ENCODE assay signal across 10 cellular contexts in genomic region chr6:107154131-107154906, GRCh38. TPM values are rescaled to one million over a fixed set of nuclear protein-coding genes. Genes with fewer than 3 reads are reported as not detected.
A peak's percentile ranks its signal among the peaks of the same experiment; 100 is the strongest.
DNase-seq lines count a peak whose midpoint lies in the region; ATAC-seq and TF ChIP-seq lines count a peak whose summit lies in the region.
"Had no signal": no experiment of that assay in that cellular context is flagged by ENCODE, and none has a peak within 500 bp of the region (broad histone marks: within the 10 kb centered on the region; RNA-seq: fewer than 3 reads in every experiment).

No MANE protein-coding gene starts in this region.

- H3K9me3 Mint-ChIP-seq in endodermal cell, result no peaks in the 10 kb centered on the region
- no peaks in the 10 kb centered on the region for H3K9me3 Mint-ChIP-seq in naive thymus-derived CD8-positive, alpha-beta T cell

- peaks cover 41% of the 10 kb centered on the region for H3K4me1 Mint-ChIP-seq in endodermal cell
- peaks cover 0 to 2% (median 0%) of the 10 kb centered on the region in 4 donors for H3K4me1 Mint-ChIP-seq in naive thymus-derived CD8-positive, alpha-beta T cell

- H3K36me3 ChIP-seq in endodermal cell (ENCODE audit: control insufficient read depth, insufficient read depth, low read length) (no peaks in the 10 kb centered on the region), neuron (ENCODE audit: insufficient read depth, low read length) (no peaks in the 10 kb centered on the region)
- H3K36me3 ChIP-seq: ovary had no signal

- H3K9me3 ChIP-seq in endodermal cell (ENCODE audit: control insufficient read depth, low read length) (no peaks in the 10 kb centered on the region), neuron (ENCODE audit: low read length) (no peaks in the 10 kb centered on the region)
- H3K9me3 ChIP-seq: ovary had no signal

- no peak overlapping the region for H3K4me3 Mint-ChIP-seq in endodermal cell
- H3K4me3 Mint-ChIP-seq in naive thymus-derived CD8-positive, alpha-beta T cell, result no peak overlapping the region

- POLR2A ChIA-PET in naive thymus-derived CD8-positive, alpha-beta T cell (lab: Charles Lee), result no interaction called here

- TF ChIP-seq CTCF in endodermal cell (conservative IDR thresholded peaks at IDR 0.05), result no peak

- H3K4me3 ChIP-seq in endodermal cell (ENCODE audit: low read length) (no peak overlapping the region), neuron (ENCODE audit: low read length) (peak overlapping the region; percentile 36)
- H3K4me3 ChIP-seq: ovary, SK-N-MC had no signal

- H3K27ac Mint-ChIP-seq in endodermal cell, result peak overlapping the region; percentile 69
- H3K27ac Mint-ChIP-seq in naive thymus-derived CD8-positive, alpha-beta T cell, result peak overlapping the region in 1 of 10 donors; percentile 15

- peak overlapping the region; percentile 42 for H3K9ac ChIP-seq in endodermal cell (ENCODE audit: extremely low read depth, low read length, poor library complexity, severe bottlenecking)

- H2AFZ ChIP-seq in neuron (ENCODE audit: low read depth, low read length), result peak overlapping the region; percentile 75

- no peak for ATAC-seq in HG03469 (IDR thresholded peaks at IDR 0.05; ENCODE audit: unreplicated experiment)
- ATAC-seq in naive thymus-derived CD8-positive, alpha-beta T cell, result no peak
- ATAC-seq in GM21576 (IDR thresholded peaks at IDR 0.05; ENCODE audit: unreplicated experiment), result no peak

- H3K27ac ChIP-seq in endodermal cell (ENCODE audit: low read depth, low read length), result peak overlapping the region; percentile 27
- H3K27ac ChIP-seq: ovary had no signal

- 64 to 75% methylated on average over 13 of the region's 13 CpGs for WGBS in endodermal cell (ENCODE audit: insufficient coverage in 1 of 2, insufficient read length in 1 of 2), 2 experiments

- DNase-seq in HT-29 (ENCODE audit: low spot score), result peak; percentile 7
- peak; percentile 90 for DNase-seq in NCI-H2227 treated with DMSO at 0.1 percent for 48 hours (lab: John Stamatoyannopoulos, UW)
- peak; percentile 78 for DNase-seq in endodermal cell
- no peak for DNase-seq in naive thymus-derived CD8-positive, alpha-beta T cell
- DNase-seq in putamen (ENCODE audit: low spot score), result no peak
- DNase-seq: ovary had no signal

- H3K36me3 Mint-ChIP-seq in endodermal cell (ENCODE audit: low read depth), result no peaks in the 10 kb centered on the region
- H3K36me3 Mint-ChIP-seq in naive thymus-derived CD8-positive, alpha-beta T cell, result peaks cover 0 to 15% (median 7%) of the 10 kb centered on the region in 3 donors

- peaks cover 6% of the 10 kb centered on the region for H3K4me1 ChIP-seq in endodermal cell (ENCODE audit: control insufficient read depth, insufficient read depth, low read length)
- peaks cover 11% of the 10 kb centered on the region for H3K4me1 ChIP-seq in neuron (ENCODE audit: insufficient read depth, low read length)

- H3K27me3 Mint-ChIP-seq in endodermal cell (ENCODE audit: insufficient read depth), result no peaks in the 10 kb centered on the region
- H3K27me3 Mint-ChIP-seq in naive thymus-derived CD8-positive, alpha-beta T cell, result no peaks in the 10 kb centered on the region

- no peaks in the 10 kb centered on the region for H3K27me3 ChIP-seq in endodermal cell (ENCODE audit: control insufficient read depth, insufficient read depth, low read length, poor library complexity, severe bottlenecking)
- no peaks in the 10 kb centered on the region for H3K27me3 ChIP-seq in neuron (ENCODE audit: insufficient read depth, low read length)
- H3K27me3 ChIP-seq: ovary had no signal

RNA-seq across cellular contexts. Expression of gene BEND3, which starts 39.0 kb away (rescaled TPM):
- total RNA-seq in HT-29 (2014; rRNA removed; shearing (Covaris generic)), result 9.3 and 9.8 TPM in 2 replicates
- total RNA-seq in endodermal cell, result 10 to 100 TPM; 18.0 to 28.6 TPM
- 8.2 TPM for polyA plus RNA-seq in endodermal cell (2013, experiment 1 of 2)
- polyA plus RNA-seq in endodermal cell (2013, experiment 2 of 2), result 7.8 TPM
- 1 to 10 TPM; 1.9 to 2.0 TPM for total RNA-seq in naive thymus-derived CD8-positive, alpha-beta T cell
- polyA plus RNA-seq in naive thymus-derived CD8-positive, alpha-beta T cell, result under 1 TPM; 0.25 to 0.71 (median 0.59) TPM

Comparison
In these comparisons a context has a peak if more than half of its experiments do, and no peak if none do; other contexts are left out.
1. DNase-seq: peak in HT-29 (single experiment), NCI-H2227 treated with DMSO at 0.1 percent for 48 hours (single experiment) and endodermal cell (single experiment); none in naive thymus-derived CD8-positive, alpha-beta T cell (0 of 10) and putamen (single experiment).